Comparison of ENCODE assay signal across 8 cellular contexts in the genomic region with DNA sequence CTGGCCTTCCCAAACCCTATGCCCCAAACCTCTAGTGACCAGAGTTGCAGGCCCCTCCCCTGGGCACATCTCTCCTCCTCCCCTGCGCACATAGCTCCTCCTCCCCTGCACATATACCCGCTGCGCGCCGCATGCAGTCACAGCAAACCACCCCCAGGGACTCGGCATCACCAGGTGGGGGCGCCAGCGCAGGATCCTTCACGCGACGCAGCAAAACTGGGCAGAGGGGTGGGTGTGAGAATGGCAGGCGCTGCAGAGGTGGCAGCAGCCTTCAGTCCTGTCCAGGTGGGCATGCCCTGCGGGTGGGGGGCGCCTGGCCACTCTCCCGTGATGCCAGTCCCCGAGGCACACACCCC. TPM values are rescaled to one million over a fixed set of nuclear protein-coding genes. Genes with fewer than 3 reads are reported as not detected.
DNase-seq lines count a peak whose midpoint lies in the region; ATAC-seq and TF ChIP-seq lines count a peak whose summit lies in the region.

No MANE protein-coding gene starts in this region.

- intact Hi-C loops in esophagus muscularis mucosa (cut with DNase I), result loop anchor here (5.0 to 10.0 kb wide), 2 partner anchors 35 to 158 kb away; no protein-coding TSS in a partner anchor

- no peaks in the 10 kb centered on the region for H3K36me3 Mint-ChIP-seq in naive thymus-derived CD8-positive, alpha-beta T cell
- peaks cover 25% of the 10 kb centered on the region for H3K36me3 Mint-ChIP-seq in stimulated activated effector memory CD8-positive, alpha-beta T cell treated with anti-CD3 and anti-CD28 coated beads, Interleukin-12 subunit alpha, Interleukin-12 subunit beta, amount 100 ng/mL, for 72 hours

- 17% methylated on average over 11 of the region's 16 CpGs for WGBS in esophagus muscularis mucosa

- TF ChIP-seq CTCF in GM12873 (IDR thresholded peaks at IDR 0.05; ENCODE audit: insufficient read depth, low read depth, low read length, missing control alignments), result peak; percentile 86
- peak; percentile 36 to 56 (median 40) for TF ChIP-seq CTCF in esophagus muscularis mucosa (IDR thresholded peaks at IDR 0.05)

- H3K4me1 Mint-ChIP-seq in naive thymus-derived CD8-positive, alpha-beta T cell, result peaks cover 17 to 50% (median 43%) of the 10 kb centered on the region in 4 donors
- H3K4me1 Mint-ChIP-seq in stimulated activated effector memory CD8-positive, alpha-beta T cell treated with anti-CD3 and anti-CD28 coated beads, Interleukin-12 subunit alpha, Interleukin-12 subunit beta, amount 100 ng/mL, for 72 hours, result peaks cover 44% of the 10 kb centered on the region

- POLR2A ChIA-PET in naive thymus-derived CD8-positive, alpha-beta T cell (lab: Charles Lee), result interaction anchor here (0.7 to 5.9 kb wide), 19 partner anchors 8 to 889 kb away, joined by 3 to 79 read pairs (median 6); a partner anchor contains a TSS

- DNase-seq in NCI-H82 treated with DMSO at 0.1 percent for 48 hours (lab: John Stamatoyannopoulos, UW; ENCODE audit: unreplicated experiment), result peak; percentile 78
- peak; percentile 93 for DNase-seq in activated T-cell treated with anti-CD3 and anti-CD28 coated beads for 48 hours (ENCODE audit: low read depth)
- DNase-seq in esophagus muscularis mucosa (ENCODE audit: extremely low spot score), result no peak
- peak; percentile 77 to 92 (median 84) for DNase-seq in naive thymus-derived CD8-positive, alpha-beta T cell
- peak; percentile 85 to 96 for DNase-seq in stimulated activated effector memory CD8-positive, alpha-beta T cell treated with anti-CD3 and anti-CD28 coated beads, Interleukin-12 subunit alpha, Interleukin-12 subunit beta, amount 100 ng/mL, for 72 hours (ENCODE audit: low spot score in 2 of 2)
- no peak for DNase-seq in NK-92 (lab: John Stamatoyannopoulos, UW; ENCODE audit: unreplicated experiment)

- no peaks in the 10 kb centered on the region for H3K27me3 Mint-ChIP-seq in naive thymus-derived CD8-positive, alpha-beta T cell

- no peaks in the 10 kb centered on the region for H3K9me3 Mint-ChIP-seq in naive thymus-derived CD8-positive, alpha-beta T cell
- no peaks in the 10 kb centered on the region for H3K9me3 Mint-ChIP-seq in stimulated activated effector memory CD8-positive, alpha-beta T cell treated with anti-CD3 and anti-CD28 coated beads, Interleukin-12 subunit alpha, Interleukin-12 subunit beta, amount 100 ng/mL, for 72 hours

- peak overlapping the region; percentile 38 to 55 (median 47) for H3K4me3 ChIP-seq in esophagus muscularis mucosa

- peaks cover 0 to 6% (median 0%) of the 10 kb centered on the region in 4 donors for H3K27me3 ChIP-seq in esophagus muscularis mucosa

- no peak for TF ChIP-seq POLR2A in esophagus muscularis mucosa (IDR thresholded peaks at IDR 0.05; ENCODE audit: low read depth)

- peak overlapping the region; percentile 81 to 95 (median 90) for H3K4me3 Mint-ChIP-seq in naive thymus-derived CD8-positive, alpha-beta T cell
- H3K4me3 Mint-ChIP-seq in stimulated activated effector memory CD8-positive, alpha-beta T cell treated with anti-CD3 and anti-CD28 coated beads, Interleukin-12 subunit alpha, Interleukin-12 subunit beta, amount 100 ng/mL, for 72 hours, result peak overlapping the region; percentile 82

- no peak for TF ChIP-seq EP300 in esophagus muscularis mucosa (IDR thresholded peaks at IDR 0.05)

- peak overlapping the region in 1 of 4 donors; percentile 56 for H3K27ac ChIP-seq in esophagus muscularis mucosa (replicated peaks in 1 of 4)

- no peaks in the 10 kb centered on the region for H3K9me3 ChIP-seq in esophagus muscularis mucosa

- peak overlapping the region in 9 of 10 donors; percentile 8 to 86 (median 73) for H3K27ac Mint-ChIP-seq in naive thymus-derived CD8-positive, alpha-beta T cell
- H3K27ac Mint-ChIP-seq in stimulated activated effector memory CD8-positive, alpha-beta T cell treated with anti-CD3 and anti-CD28 coated beads, Interleukin-12 subunit alpha, Interleukin-12 subunit beta, amount 100 ng/mL, for 72 hours, result peak overlapping the region; percentile 85

- H3K4me1 ChIP-seq in esophagus muscularis mucosa, result peaks cover 95 to 97% (median 96%) of the 10 kb centered on the region in 4 donors

- ATAC-seq in HG03280 (IDR thresholded peaks at IDR 0.05; ENCODE audit: unreplicated experiment), result peak; percentile 49
- peak; percentile 59 to 71 for ATAC-seq in naive thymus-derived CD8-positive, alpha-beta T cell
- peak; percentile 79 for ATAC-seq in stimulated activated effector memory CD8-positive, alpha-beta T cell treated with anti-CD3 and anti-CD28 coated beads, Interleukin-12 subunit alpha, Interleukin-12 subunit beta, amount 100 ng/mL, for 72 hours

- no peaks in the 10 kb centered on the region for H3K36me3 ChIP-seq in esophagus muscularis mucosa

RNA-seq across cellular contexts. Expression of a gene that starts 5.6 kb away (rescaled TPM):
- 10 to 100 TPM; 43.7 to 67.7 (median 46.9) TPM for total RNA-seq in esophagus muscularis mucosa
- 1 to 10 TPM; 1.6 to 2.2 TPM for total RNA-seq in naive thymus-derived CD8-positive, alpha-beta T cell
- under 1 TPM in 2 of 3 donors, not detected in 1; 0.22 to 0.36 TPM for polyA plus RNA-seq in naive thymus-derived CD8-positive, alpha-beta T cell

RNA-seq across cellular contexts. Expression of a gene that starts 24.2 kb away (rescaled TPM):
- total RNA-seq in esophagus muscularis mucosa, result 10 to 100 TPM in 3 of 4 donors, 1 to 10 TPM in 1; 8.0 to 16.1 (median 13.4) TPM
- 1 to 10 TPM; 2.3 to 3.7 TPM for total RNA-seq in naive thymus-derived CD8-positive, alpha-beta T cell
- polyA plus RNA-seq in naive thymus-derived CD8-positive, alpha-beta T cell, result under 1 TPM in 2 of 3 donors, not detected in 1; 0.25 to 0.32 TPM

RNA-seq across cellular contexts. Expression of a gene that starts 27.7 kb away (rescaled TPM):
- 10 to 100 TPM; 28.7 to 50.4 (median 39.9) TPM for total RNA-seq in esophagus muscularis mucosa
- 10 to 100 TPM; 51.6 to 58.2 TPM for total RNA-seq in naive thymus-derived CD8-positive, alpha-beta T cell
- polyA plus RNA-seq in naive thymus-derived CD8-positive, alpha-beta T cell, result 10 to 100 TPM in 1 of 3 donors, 1 to 10 TPM in 2; 4.4 to 27.7 (median 6.7) TPM

RNA-seq across cellular contexts. Expression of a gene that starts 48.6 kb away (rescaled TPM):
- total RNA-seq in esophagus muscularis mucosa, result 10 to 100 TPM; 40.9 to 72.6 (median 55.7) TPM
- 10 to 100 TPM; 79.3 to 89.5 TPM for total RNA-seq in naive thymus-derived CD8-positive, alpha-beta T cell
- 10 to 100 TPM; 22.7 to 26.8 (median 25.5) TPM for polyA plus RNA-seq in naive thymus-derived CD8-positive, alpha-beta T cell

RNA-seq across cellular contexts. Expression of a gene that starts 50.3 kb away (rescaled TPM):
- 10 to 100 TPM in 3 of 4 donors, 1 to 10 TPM in 1; 6.8 to 18.3 (median 11.9) TPM for total RNA-seq in esophagus muscularis mucosa
- total RNA-seq in naive thymus-derived CD8-positive, alpha-beta T cell, result 10 to 100 TPM; 13.4 to 13.8 TPM
- 1 to 10 TPM; 4.2 to 8.9 (median 7.1) TPM for polyA plus RNA-seq in naive thymus-derived CD8-positive, alpha-beta T cell

Comparison
In these comparisons a context has a peak if more than half of its experiments do, and no peak if none do; other contexts are left out.
1. DNase-seq: peak in NCI-H82 treated with DMSO at 0.1 percent for 48 hours (single experiment), activated T-cell treated with anti-CD3 and anti-CD28 coated beads for 48 hours (single experiment), naive thymus-derived CD8-positive, alpha-beta T cell (10 of 10) and stimulated activated effector memory CD8-positive, alpha-beta T cell treated with anti-CD3 and anti-CD28 coated beads, Interleukin-12 subunit alpha, Interleukin-12 subunit beta, amount 100 ng/mL, for 72 hours (2 of 2); none in esophagus muscularis mucosa (single experiment) and NK-92 (single experiment).
2. RNA of a gene that starts 5.6 kb away (total RNA-seq): 43.7 to 67.7 TPM in esophagus muscularis mucosa; 1.6 to 2.2 TPM in naive thymus-derived CD8-positive, alpha-beta T cell; every median in the first group is over 10 times any median in the second.
3. Peak in every context shown above with its lines, with median percentiles within 50 percentile points of each other: ATAC-seq.